Comparison of ENCODE assay signal across 11 cellular contexts in genomic region chr20:25324412-25324811, GRCh38.
DNase-seq lines count a peak whose midpoint lies in the region; ATAC-seq and TF ChIP-seq lines count a peak whose summit lies in the region.
"Had no signal": no experiment of that assay in that cellular context is flagged by ENCODE, and none has a peak within 500 bp of the region (broad histone marks: within the 10 kb centered on the region; RNA-seq: fewer than 3 reads in every experiment).

No MANE protein-coding gene starts in this region.

- peaks cover 27% of the 10 kb centered on the region for H3K36me3 Mint-ChIP-seq in WTC11

- peak overlapping the region; percentile 6; the same call in 1 of the 2 replicates for H3K27ac Mint-ChIP-seq in WTC11
- H3K27ac Mint-ChIP-seq: progenitor cell of endocrine pancreas had no signal

- H3K27me3 ChIP-seq in Karpas-422 (ENCODE audit: low read length): no peaks in the 10 kb centered on the region
- H3K27me3 ChIP-seq in lower lobe of right lung (ENCODE audit: low read depth): no peaks in the 10 kb centered on the region
- no peaks in the 10 kb centered on the region for H3K27me3 ChIP-seq in upper lobe of left lung
- H3K27me3 ChIP-seq in foreskin keratinocyte: no peaks in the 10 kb centered on the region
- H3K27me3 ChIP-seq in SK-N-SH (ENCODE audit: insufficient read depth): no peaks in the 10 kb centered on the region

- H3F3A ChIP-seq in SK-N-SH (replicated peaks; ENCODE audit: insufficient read depth): no peaks in the 10 kb centered on the region

- ATAC-seq in WTC11 (peak; percentile 15; the same call in 1 of the 2 replicates), lower lobe of right lung (peak; percentile 70 to 90), upper lobe of left lung (ENCODE audit: low FRiP score in 2 of 2) (peak; percentile 60 to 83), foreskin keratinocyte (no peak)

- TF ChIP-seq EP300 in upper lobe of left lung (IDR thresholded peaks at IDR 0.05) (peak in 3 of 4 donors; percentile 48 to 97 (median 94)), SK-N-SH (IDR thresholded peaks at IDR 0.05; ENCODE audit: borderline replicate concordance in 1 of 2, low read depth in 1 of 2, low read length in 1 of 2) (no peak)

- H3K9me3 Mint-ChIP-seq in WTC11: peaks cover 3% of the 10 kb centered on the region

- no peaks in the 10 kb centered on the region for H4K20me1 ChIP-seq in Karpas-422 (ENCODE audit: insufficient read depth, low read depth, low read length)
- H4K20me1 ChIP-seq in SK-N-SH (ENCODE audit: insufficient read depth): no peaks in the 10 kb centered on the region

- CTCF ChIA-PET in WTC11 (lab: Charles Lee) (interaction anchor here (0.5 to 2.3 kb wide), 4 partner anchors 9 to 75 kb away, joined by 3 to 8 read pairs (median 5); no protein-coding TSS in a partner anchor), SK-N-SH (lab: Yijun Ruan, JAX) (no interaction called here)

- peak overlapping the region; percentile 66 for H3K27ac ChIP-seq in Karpas-422 (ENCODE audit: low read length)
- no peak overlapping the region for H3K27ac ChIP-seq in lower lobe of right lung
- peak overlapping the region in 2 of 4 donors; percentile 44 to 59 for H3K27ac ChIP-seq in upper lobe of left lung
- no peak overlapping the region for H3K27ac ChIP-seq in foreskin keratinocyte
- H3K27ac ChIP-seq in SK-N-SH (ENCODE audit: low read depth in 2 of 2, low read length in 1 of 2): no peak overlapping the region

- 66 to 79% methylated on average over 5 of the region's 5 CpGs for WGBS in upper lobe of left lung, 2 donors
- WGBS in SK-N-SH (ENCODE audit: low lambda C conversion rate): 81% methylated on average over 4 of the region's 5 CpGs

- H3K4me1 Mint-ChIP-seq in WTC11: peaks cover 41% of the 10 kb centered on the region

- H3K36me3 ChIP-seq in Karpas-422 (ENCODE audit: insufficient read depth, low read length) (peaks cover 6% of the 10 kb centered on the region; the same call in 1 of the 2 replicates), lower lobe of right lung (peaks cover 33% of the 10 kb centered on the region), upper lobe of left lung (peaks cover 0 to 24% (median 4%) of the 10 kb centered on the region in 4 donors), SK-N-SH (replicated peaks in 1 of 2; ENCODE audit: control insufficient read depth in 1 of 2, insufficient read depth in 2 of 2, low read length in 1 of 2) (peaks cover 5 to 10% of the 10 kb centered on the region in 2 experiments)

- POLR2A ChIA-PET in WTC11 (lab: Charles Lee) (no interaction called here), SK-N-SH (lab: Yijun Ruan, JAX) (no interaction called here)

- no peak overlapping the region for H3K4me3 ChIP-seq in Karpas-422 (ENCODE audit: low read length)
- no peak overlapping the region for H3K4me3 ChIP-seq in lower lobe of right lung
- no peak overlapping the region for H3K4me3 ChIP-seq in upper lobe of left lung
- no peak overlapping the region for H3K4me3 ChIP-seq in SK-N-SH (ENCODE audit: low read depth in 2 of 2, low read length in 1 of 2)

- H3K9me2 ChIP-seq in Karpas-422 (replicated peaks; ENCODE audit: insufficient read depth, low read length) (no peaks in the 10 kb centered on the region), SK-N-SH (no peaks in the 10 kb centered on the region)

- H2AFZ ChIP-seq in Karpas-422 (ENCODE audit: low read length) (no peak overlapping the region), SK-N-SH (ENCODE audit: low read depth) (no peak overlapping the region)

- H3K4me1 ChIP-seq in Karpas-422 (ENCODE audit: low read length) (peaks cover 69% of the 10 kb centered on the region), lower lobe of right lung (peaks cover 21% of the 10 kb centered on the region), upper lobe of left lung (peaks cover 0 to 16% (median 5%) of the 10 kb centered on the region in 4 donors), foreskin keratinocyte (no peaks in the 10 kb centered on the region), SK-N-SH (ENCODE audit: control insufficient read depth in 1 of 2, insufficient read depth in 2 of 2, low read depth in 1 of 2, low read length in 1 of 2) (peaks cover 0 to 25% of the 10 kb centered on the region in 2 experiments; a peak in 2 of 4 replicates)

- TF ChIP-seq CTCF in WTC11 (IDR thresholded peaks at IDR 0.05): no peak
- TF ChIP-seq CTCF in lower lobe of right lung (IDR thresholded peaks at IDR 0.05): no peak
- TF ChIP-seq CTCF in upper lobe of left lung (IDR thresholded peaks at IDR 0.05): peak in 2 of 6 experiments; percentile 18 to 20
- no peak for TF ChIP-seq CTCF in foreskin keratinocyte (conservative IDR thresholded peaks at IDR 0.05)
- TF ChIP-seq CTCF in SK-N-SH (IDR thresholded peaks at IDR 0.05): no peak

- H3K9ac ChIP-seq in Karpas-422 (ENCODE audit: low read length) (peak overlapping the region; percentile 18; the same call in 1 of the 2 replicates), SK-N-SH (no peak overlapping the region)

- no peaks in the 10 kb centered on the region for H3K9me3 ChIP-seq in Karpas-422 (ENCODE audit: low read length)
- H3K9me3 ChIP-seq in lower lobe of right lung: no peaks in the 10 kb centered on the region
- no peaks in the 10 kb centered on the region for H3K9me3 ChIP-seq in upper lobe of left lung
- no peaks in the 10 kb centered on the region for H3K9me3 ChIP-seq in SK-N-SH

- no peaks in the 10 kb centered on the region for H3K27me3 Mint-ChIP-seq in WTC11 (ENCODE audit: low read depth)
- H3K27me3 Mint-ChIP-seq: progenitor cell of endocrine pancreas had no signal

- peak overlapping the region; percentile 37 for H3K4me2 ChIP-seq in Karpas-422 (ENCODE audit: low read depth, low read length, poor library complexity, severe bottlenecking)
- H3K4me2 ChIP-seq in SK-N-SH: no peak overlapping the region

- no peak for TF ChIP-seq RAD21 in SK-N-SH (IDR thresholded peaks at IDR 0.05; ENCODE audit: low read length)

- no peak overlapping the region for H3K4me3 Mint-ChIP-seq in WTC11

- TF ChIP-seq POLR2A in upper lobe of left lung (IDR thresholded peaks at IDR 0.05): peak in 1 of 4 donors; percentile 34

- intact Hi-C loops in lower lobe of right lung (cut with DNase I): no loop called here

- peak; percentile 55 for DNase-seq in Karpas-422
- DNase-seq in WTC11 (ENCODE audit: low spot score): no peak
- peak; percentile 84 for DNase-seq in lower lobe of right lung
- DNase-seq in upper lobe of left lung: peak in 1 of 2 donors; percentile 77
- DNase-seq in NCI-H2171 treated with DMSO at 0.1 percent for 48 hours (lab: John Stamatoyannopoulos, UW): no peak
- DNase-seq in foreskin keratinocyte: no peak
- DNase-seq in SK-N-SH: no peak
- DNase-seq: COR-L47; GOT3; stimulated activated CD4-positive, alpha-beta T cell treated with anti-CD3 and anti-CD28 coated beads, Interleukin-4, amount 100 ng/mL, for 4 hours had no signal

- H3K79me2 ChIP-seq in Karpas-422 (ENCODE audit: low read length) (peaks cover 74% of the 10 kb centered on the region), SK-N-SH (ENCODE audit: insufficient read depth) (peaks cover 8% of the 10 kb centered on the region; the same call in 1 of the 2 replicates)

TF ChIP-seq in WTC11, 78 proteins besides CTCF, POLR2A, EP300 and RAD21 (continues in another document):
- no peak for TF ChIP-seq GABPB1 (CRISPR knock-in tag; IDR thresholded peaks at IDR 0.05)
- TF ChIP-seq ATF3 (CRISPR knock-in tag; conservative IDR thresholded peaks at IDR 0.05): no peak
- TF ChIP-seq SP1 (CRISPR knock-in tag; conservative IDR thresholded peaks at IDR 0.05): no peak
- no peak for TF ChIP-seq CREM (CRISPR knock-in tag; IDR thresholded peaks at IDR 0.05)
- TF ChIP-seq ZNF232 (CRISPR knock-in tag; IDR thresholded peaks at IDR 0.05): no peak
- no peak for TF ChIP-seq ZNF416 (CRISPR knock-in tag; IDR thresholded peaks at IDR 0.05)

TF ChIP-seq in SK-N-SH, 30 proteins besides CTCF, POLR2A, EP300 and RAD21 (continues in another document):
- TF ChIP-seq, protein P1, sequence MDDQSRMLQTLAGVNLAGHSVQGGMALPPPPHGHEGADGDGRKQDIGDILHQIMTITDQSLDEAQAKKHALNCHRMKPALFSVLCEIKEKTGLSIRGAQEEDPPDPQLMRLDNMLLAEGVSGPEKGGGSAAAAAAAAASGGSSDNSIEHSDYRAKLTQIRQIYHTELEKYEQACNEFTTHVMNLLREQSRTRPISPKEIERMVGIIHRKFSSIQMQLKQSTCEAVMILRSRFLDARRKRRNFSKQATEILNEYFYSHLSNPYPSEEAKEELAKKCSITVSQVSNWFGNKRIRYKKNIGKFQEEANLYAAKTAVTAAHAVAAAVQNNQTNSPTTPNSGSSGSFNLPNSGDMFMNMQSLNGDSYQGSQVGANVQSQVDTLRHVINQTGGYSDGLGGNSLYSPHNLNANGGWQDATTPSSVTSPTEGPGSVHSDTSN (IDR thresholded peaks at IDR 0.05): no peak
- TF ChIP-seq ELF1 (IDR thresholded peaks at IDR 0.05) (no peak), CHD2 (IDR thresholded peaks at IDR 0.05; ENCODE audit: low read length, partially characterized antibody) (no peak), TCF12 (IDR thresholded peaks at IDR 0.05) (no peak)
- TF ChIP-seq, protein P2, sequence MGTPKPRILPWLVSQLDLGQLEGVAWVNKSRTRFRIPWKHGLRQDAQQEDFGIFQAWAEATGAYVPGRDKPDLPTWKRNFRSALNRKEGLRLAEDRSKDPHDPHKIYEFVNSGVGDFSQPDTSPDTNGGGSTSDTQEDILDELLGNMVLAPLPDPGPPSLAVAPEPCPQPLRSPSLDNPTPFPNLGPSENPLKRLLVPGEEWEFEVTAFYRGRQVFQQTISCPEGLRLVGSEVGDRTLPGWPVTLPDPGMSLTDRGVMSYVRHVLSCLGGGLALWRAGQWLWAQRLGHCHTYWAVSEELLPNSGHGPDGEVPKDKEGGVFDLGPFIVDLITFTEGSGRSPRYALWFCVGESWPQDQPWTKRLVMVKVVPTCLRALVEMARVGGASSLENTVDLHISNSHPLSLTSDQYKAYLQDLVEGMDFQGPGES (IDR thresholded peaks at IDR 0.05; ENCODE audit: low read depth, low read length): no peak
- TF ChIP-seq, protein P3, sequence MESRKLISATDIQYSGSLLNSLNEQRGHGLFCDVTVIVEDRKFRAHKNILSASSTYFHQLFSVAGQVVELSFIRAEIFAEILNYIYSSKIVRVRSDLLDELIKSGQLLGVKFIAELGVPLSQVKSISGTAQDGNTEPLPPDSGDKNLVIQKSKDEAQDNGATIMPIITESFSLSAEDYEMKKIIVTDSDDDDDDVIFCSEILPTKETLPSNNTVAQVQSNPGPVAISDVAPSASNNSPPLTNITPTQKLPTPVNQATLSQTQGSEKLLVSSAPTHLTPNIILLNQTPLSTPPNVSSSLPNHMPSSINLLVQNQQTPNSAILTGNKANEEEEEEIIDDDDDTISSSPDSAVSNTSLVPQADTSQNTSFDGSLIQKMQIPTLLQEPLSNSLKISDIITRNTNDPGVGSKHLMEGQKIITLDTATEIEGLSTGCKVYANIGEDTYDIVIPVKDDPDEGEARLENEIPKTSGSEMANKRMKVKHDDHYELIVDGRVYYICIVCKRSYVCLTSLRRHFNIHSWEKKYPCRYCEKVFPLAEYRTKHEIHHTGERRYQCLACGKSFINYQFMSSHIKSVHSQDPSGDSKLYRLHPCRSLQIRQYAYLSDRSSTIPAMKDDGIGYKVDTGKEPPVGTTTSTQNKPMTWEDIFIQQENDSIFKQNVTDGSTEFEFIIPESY (IDR thresholded peaks at IDR 0.05; ENCODE audit: borderline replicate concordance, low read depth): no peak

Comparison
In these comparisons a context has a peak if more than half of its experiments do, and no peak if none do; other contexts are left out.
1. DNase-seq: peak in Karpas-422 (single experiment) and lower lobe of right lung (single experiment); none in WTC11 (single experiment), NCI-H2171 treated with DMSO at 0.1 percent for 48 hours (single experiment), foreskin keratinocyte (0 of 2) and SK-N-SH (single experiment).